1 cellular context compared by ENCODE assay signal in the genomic region with DNA sequence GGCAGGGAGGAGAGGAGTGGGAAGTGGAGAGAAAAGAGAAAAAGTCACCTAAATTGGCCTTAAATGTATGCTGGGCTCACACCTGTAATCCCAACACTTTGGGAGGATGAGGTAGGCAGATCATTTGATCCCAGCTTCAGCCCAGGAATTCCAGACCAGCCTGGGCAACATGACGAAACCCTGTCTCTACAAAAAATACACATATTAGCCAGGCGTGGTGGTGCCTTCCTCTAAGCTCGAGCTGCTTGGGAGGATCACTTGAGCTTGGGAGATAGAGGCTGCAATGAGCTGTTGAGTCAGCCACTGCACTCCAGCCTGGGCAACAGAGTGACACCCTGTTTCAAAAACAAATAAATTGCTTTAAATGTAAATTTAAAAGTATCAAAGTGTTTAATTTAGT.
TF ChIP-seq lines count a peak whose summit lies in the region.

No MANE protein-coding gene starts in this region.

TF ChIP-seq in H1, 55 proteins besides CTCF, POLR2A, EP300 and RAD21:
- TF ChIP-seq CBX5 (IDR thresholded peaks at IDR 0.05; ENCODE audit: low read depth, low read length), result no peak
- no peak for TF ChIP-seq SIX5 (IDR thresholded peaks at IDR 0.05; ENCODE audit: low read depth, low read length)
- TF ChIP-seq YY1 (IDR thresholded peaks at IDR 0.05; ENCODE audit: low read depth, low read length), result no peak
- TF ChIP-seq RBBP5 (IDR thresholded peaks at IDR 0.05; ENCODE audit: borderline replicate concordance, low read depth, low read length), result no peak
- no peak for TF ChIP-seq KDM1A (IDR thresholded peaks at IDR 0.05; ENCODE audit: borderline replicate concordance, low read length)
- TF ChIP-seq CHD2 (IDR thresholded peaks at IDR 0.05; ENCODE audit: low read length), result no peak
- TF ChIP-seq TAF7 (optimal IDR thresholded peaks at IDR 0.05; ENCODE audit: borderline replicate concordance, low read depth, low read length), result no peak
- TF ChIP-seq CBX8 (IDR thresholded peaks at IDR 0.05; ENCODE audit: borderline replicate concordance, low read depth, low read length), result no peak
- TF ChIP-seq PHF8 (conservative IDR thresholded peaks at IDR 0.05; ENCODE audit: low read depth, low read length), result no peak
- TF ChIP-seq CREB1 (IDR thresholded peaks at IDR 0.05), result no peak
